In genomic region chrX:9558615-9559014, GRCh38 we compare ENCODE assay signal across 25 cellular contexts.
"Had no signal": no experiment of that assay in that cellular context is flagged by ENCODE, and none has a peak within 500 bp of the region (broad histone marks: within the 10 kb centered on the region; RNA-seq: fewer than 3 reads in every experiment).

No MANE protein-coding gene starts in this region.

- H3K9me3 Mint-ChIP-seq: activated T-cell treated with anti-CD3 and anti-CD28 coated beads, Interleukin-2, amount 50 U/mL, for 24 hours; activated T-helper 2 cell treated with anti-CD3 and anti-CD28 coated beads, Interferon-gamma antibody, Interleukin-2, Interleukin-4, amounts not matched to agents 10 μg/mL and 5 μg/mL and 100 μg/mL, durations not matched to agents 14 hours and 24 hours and 36 hours; natural killer cell treated with Interleukin-12 subunit alpha and Interleukin-12 subunit beta and Interleukin-15 and Interleukin-18, amount 100 ng/mL, for 72 hours; WTC11 had no signal

- H3K4me3 ChIP-seq: coronary artery, esophagus muscularis mucosa, gastrocnemius medialis, psoas muscle, upper lobe of right lung had no signal

- H3K27me3 Mint-ChIP-seq: activated naive CD8-positive, alpha-beta T cell treated with anti-CD3 and anti-CD28 coated beads, Interleukin-2, amount 10 ng/mL, durations not matched to agents 7 days and 5 days; activated T-cell treated with anti-CD3 and anti-CD28 coated beads, Interleukin-2, amount 50 U/mL, for 24 hours; natural killer cell treated with Interleukin-12 subunit alpha and Interleukin-12 subunit beta and Interleukin-15 and Interleukin-18, amount 100 ng/mL, for 72 hours had no signal

- DNase-seq: activated CD4-positive, alpha-beta T cell treated with anti-CD3 and anti-CD28 coated beads, Interleukin-2, amount 50 U/mL, for 4 hours; activated CD8-positive, alpha-beta memory T cell treated with anti-CD3 and anti-CD28 coated beads for 24 hours; activated CD8-positive, alpha-beta memory T cell treated with anti-CD3 and anti-CD28 coated beads, Interleukin-2, amount 50 U/mL, for 4 hours; activated naive CD4-positive, alpha-beta T cell treated with Interleukin-2 at 50 U/mL for 16 hours; activated naive CD8-positive, alpha-beta T cell treated with anti-CD3 and anti-CD28 coated beads, Interleukin-2, amount 10 ng/mL, durations not matched to agents 7 days and 5 days; activated T-cell treated with anti-CD3 and anti-CD28 coated beads, Interleukin-2, amount 50 U/mL, for 24 hours; amniotic stem cell; gastrocnemius medialis; hippocampal formation; kidney glomerular epithelial cell; left ventricle myocardium superior; mammary epithelial cell; midbrain; psoas muscle; right cardiac atrium; stimulated activated CD4-positive, alpha-beta T cell treated with anti-CD3 and anti-CD28 coated beads, Interleukin-12 subunit alpha, Interleukin-12 subunit beta, amount 100 ng/mL, for 4 hours; stimulated activated CD4-positive, alpha-beta T cell treated with anti-CD3 and anti-CD28 coated beads, Interleukin-4, amount 100 ng/mL, for 4 hours; stimulated activated naive CD8-positive, alpha-beta T cell treated with anti-CD3 and anti-CD28 coated beads, Interleukin-15, Interleukin-2, amounts not matched to agents 100 U/mL and 50 U/mL, for 24 hours; upper lobe of right lung had no signal

- ATAC-seq: gastrocnemius medialis; left ventricle myocardium superior; natural killer cell treated with Interleukin-12 subunit alpha and Interleukin-12 subunit beta and Interleukin-15 and Interleukin-18, amount 100 ng/mL, for 72 hours; psoas muscle; right cardiac atrium; stimulated activated naive CD8-positive, alpha-beta T cell treated with anti-CD3 and anti-CD28 coated beads, Interleukin-15, Interleukin-2, amounts not matched to agents 100 U/mL and 50 U/mL, for 24 hours; upper lobe of right lung; WTC11 had no signal

- H3K27ac Mint-ChIP-seq: activated naive CD8-positive, alpha-beta T cell treated with anti-CD3 and anti-CD28 coated beads, Interleukin-2, amount 10 ng/mL, durations not matched to agents 7 days and 5 days; activated T-cell treated with anti-CD3 and anti-CD28 coated beads, Interleukin-2, amount 50 U/mL, for 24 hours; activated T-helper 2 cell treated with anti-CD3 and anti-CD28 coated beads, Interferon-gamma antibody, Interleukin-2, Interleukin-4, amounts not matched to agents 10 μg/mL and 5 μg/mL and 100 μg/mL, durations not matched to agents 14 hours and 24 hours and 36 hours; natural killer cell treated with Interleukin-12 subunit alpha and Interleukin-12 subunit beta and Interleukin-15 and Interleukin-18, amount 100 ng/mL, for 72 hours; WTC11 had no signal

- H3K4me1 ChIP-seq: gastrocnemius medialis, psoas muscle, upper lobe of right lung had no signal

- H3K9me3 ChIP-seq: esophagus muscularis mucosa, gastrocnemius medialis, psoas muscle, upper lobe of right lung had no signal

- H3K4me3 Mint-ChIP-seq: activated naive CD8-positive, alpha-beta T cell treated with anti-CD3 and anti-CD28 coated beads, Interleukin-2, amount 10 ng/mL, durations not matched to agents 7 days and 5 days; activated T-cell treated with anti-CD3 and anti-CD28 coated beads, Interleukin-2, amount 50 U/mL, for 24 hours; natural killer cell treated with Interleukin-12 subunit alpha and Interleukin-12 subunit beta and Interleukin-15 and Interleukin-18, amount 100 ng/mL, for 72 hours; WTC11 had no signal

- H3K27me3 ChIP-seq: esophagus muscularis mucosa, gastrocnemius medialis, upper lobe of right lung had no signal

- H3K36me3 Mint-ChIP-seq: natural killer cell treated with Interleukin-12 subunit alpha and Interleukin-12 subunit beta and Interleukin-15 and Interleukin-18, amount 100 ng/mL, for 72 hours; WTC11 had no signal

- H3K27ac ChIP-seq: coronary artery, esophagus muscularis mucosa, gastrocnemius medialis, psoas muscle, upper lobe of right lung had no signal

- H3K36me3 ChIP-seq: esophagus muscularis mucosa, gastrocnemius medialis, upper lobe of right lung had no signal

- FAIRE-seq: bronchial epithelial cell had no signal
